Comparison of ENCODE assay signal across 23 cellular contexts in genomic region chr17:45833826-45834439, GRCh38. TPM values are rescaled to one million over a fixed set of nuclear protein-coding genes. Genes with fewer than 3 reads are reported as not detected.
"Had no signal": no experiment of that assay in that cellular context is flagged by ENCODE, and none has a peak within 500 bp of the region (broad histone marks: within the 10 kb centered on the region; RNA-seq: fewer than 3 reads in every experiment).

No MANE protein-coding gene starts in this region.

- H3K4me3 ChIP-seq: ascending aorta, cardiac muscle cell, gastrocnemius medialis, mucosa of descending colon, right lobe of liver, thoracic aorta, uterus had no signal

- H3K4me1 ChIP-seq: ascending aorta, gastrocnemius medialis, right lobe of liver, uterus had no signal

- H3K27me3 ChIP-seq: ascending aorta, cardiac muscle cell, gastrocnemius medialis, right lobe of liver, uterus had no signal

- H3K36me3 ChIP-seq: ascending aorta, cardiac muscle cell, gastrocnemius medialis, neutrophil, right lobe of liver, thoracic aorta, uterus had no signal

- ATAC-seq: effector memory CD8-positive, alpha-beta T cell; gastrocnemius medialis; left ventricle myocardium superior; mucosa of descending colon; natural killer cell treated with Interleukin-12 subunit alpha and Interleukin-12 subunit beta and Interleukin-15 and Interleukin-18, amount 100 ng/mL, for 72 hours; right lobe of liver; stimulated activated effector memory CD8-positive, alpha-beta T cell treated with anti-CD3 and anti-CD28 coated beads, Interleukin-12 subunit alpha, Interleukin-12 subunit beta, amount 100 ng/mL, for 72 hours had no signal

- DNase-seq: activated CD4-positive, alpha-beta T cell treated with anti-CD3 and anti-CD28 coated beads for 4 hours; activated CD4-positive, alpha-beta T cell treated with anti-CD3 and anti-CD28 coated beads, Interleukin-2, amount 50 U/mL, for 48 hours; activated CD8-positive, alpha-beta memory T cell treated with anti-CD3 and anti-CD28 coated beads for 24 hours; activated effector memory CD4-positive, alpha-beta T cell treated with Interleukin-2 at 50 U/mL for 16 hours; activated naive CD4-positive, alpha-beta T cell treated with Interleukin-2 at 50 U/mL for 16 hours; activated naive CD8-positive, alpha-beta T cell treated with anti-CD3 and anti-CD28 coated beads, Interleukin-2, amount 10 ng/mL, durations not matched to agents 7 days and 5 days; cerebellar nuclear complex; cortex of kidney; effector memory CD8-positive, alpha-beta T cell; erythroblast; gastrocnemius medialis; glutamatergic neuron; left ventricle myocardium superior; mucosa of descending colon; right lobe of liver; stimulated activated CD4-positive, alpha-beta T cell treated with anti-CD3 and anti-CD28 coated beads, Interleukin-4, amount 100 ng/mL, for 1 hour; uterus had no signal

- H3K9me3 ChIP-seq: ascending aorta, gastrocnemius medialis, mucosa of descending colon, neutrophil, right lobe of liver, thoracic aorta, uterus had no signal

- H3K27ac ChIP-seq: ascending aorta, cardiac muscle cell, gastrocnemius medialis, neutrophil, right lobe of liver, thoracic aorta, uterus had no signal

RNA-seq across cellular contexts. Expression of gene SPPL2C, which starts 10.7 kb away (rescaled TPM):
- polyA plus RNA-seq: cardiac muscle cell had no signal

RNA-seq across cellular contexts. Expression of gene CRHR1, which starts 49.8 kb away (rescaled TPM):
- polyA plus RNA-seq: cardiac muscle cell had no signal
